26 cellular contexts compared by ENCODE assay signal in the genomic region with DNA sequence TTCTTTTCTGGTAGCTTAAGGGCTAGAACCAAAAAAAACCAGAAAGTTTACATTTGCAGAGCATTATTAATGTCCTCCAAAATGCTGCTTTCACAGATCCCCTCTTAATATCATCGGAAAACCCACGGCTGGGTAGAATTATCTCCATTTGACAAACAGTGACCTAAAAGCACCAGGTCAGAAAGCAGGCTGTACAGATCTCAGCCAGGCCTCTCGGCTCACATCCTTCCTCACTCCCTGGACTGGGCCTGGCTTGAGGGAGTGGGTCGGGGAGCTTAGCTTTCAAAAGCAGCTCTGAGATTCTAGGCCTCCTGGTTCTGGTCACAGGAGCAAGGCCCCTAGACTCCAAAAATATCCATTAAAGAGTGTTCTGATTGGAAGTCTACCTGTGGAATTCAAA. TPM values are rescaled to one million over a fixed set of nuclear protein-coding genes. Genes with fewer than 3 reads are reported as not detected.
A peak's percentile ranks its signal among the peaks of the same experiment; 100 is the strongest.
DNase-seq lines count a peak whose midpoint lies in the region; ATAC-seq and TF ChIP-seq lines count a peak whose summit lies in the region.
"Had no signal": no experiment of that assay in that cellular context is flagged by ENCODE, and none has a peak within 500 bp of the region (broad histone marks: within the 10 kb centered on the region; RNA-seq: fewer than 3 reads in every experiment).

No MANE protein-coding gene starts in this region.

- no peak overlapping the region for H3K4me3 Mint-ChIP-seq in T-helper 17 cell
- H3K4me3 Mint-ChIP-seq: CD4-positive, alpha-beta T cell had no signal

- no peaks in the 10 kb centered on the region for H4K20me1 ChIP-seq in smooth muscle cell (ENCODE audit: low read depth)

- H3K9me3 ChIP-seq in T-helper 17 cell (ENCODE audit: control insufficient read depth, low read length, poor library complexity, severe bottlenecking) (no peaks in the 10 kb centered on the region), smooth muscle cell (replicated peaks; ENCODE audit: low read depth) (no peaks in the 10 kb centered on the region)
- H3K9me3 ChIP-seq: BE2C had no signal

- H3K4me1 ChIP-seq in smooth muscle cell (ENCODE audit: low read depth): no peaks in the 10 kb centered on the region
- H3K4me1 ChIP-seq: BE2C had no signal

- CTCF ChIA-PET in HEK293T (lab: Yijun Ruan, JAX): interaction anchor here (1.8 kb wide), 1 partner anchor 11 kb away, joined by 5 read pairs; no protein-coding TSS in a partner anchor

- H3K27me3 Mint-ChIP-seq in T-helper 17 cell: no peaks in the 10 kb centered on the region
- H3K27me3 Mint-ChIP-seq: CD4-positive, alpha-beta T cell; IgD-negative memory B cell had no signal

- H3K36me3 ChIP-seq in smooth muscle cell (ENCODE audit: low read depth): no peaks in the 10 kb centered on the region
- H3K36me3 ChIP-seq: BE2C had no signal

- no peak for ATAC-seq in T-helper 17 cell
- ATAC-seq: HCT116, Panc1 had no signal

- no peaks in the 10 kb centered on the region for H3K36me3 Mint-ChIP-seq in T-helper 17 cell (ENCODE audit: low read depth)

- no peak for TF ChIP-seq CTCF in smooth muscle cell (IDR thresholded peaks at IDR 0.05; ENCODE audit: borderline replicate concordance, insufficient read depth, poor library complexity, severe bottlenecking)

- WGBS in smooth muscle cell (ENCODE audit: low lambda C conversion rate): 54% methylated on average over 4 of the region's 4 CpGs

- peak overlapping the region; percentile 26 for H2AFZ ChIP-seq in smooth muscle cell (ENCODE audit: low read depth)

- no peak overlapping the region for H3K4me2 ChIP-seq in smooth muscle cell

- H3K27ac ChIP-seq in smooth muscle cell (ENCODE audit: low read depth) (no peak overlapping the region), caudate nucleus (ENCODE audit: low read depth, low read length) (no peak overlapping the region)

- H3K9ac ChIP-seq in smooth muscle cell (ENCODE audit: low read depth): no peak overlapping the region

- POLR2A ChIA-PET in HEK293T (lab: Yijun Ruan, JAX): no interaction called here

- DNase-seq in T-helper 17 cell (no peak), dermis blood vessel endothelial cell (peak; percentile 47), lung microvascular endothelial cell (ENCODE audit: low read depth in 2 of 2) (peak; percentile 12 to 70), smooth muscle cell (lab: John Stamatoyannopoulos, UW; ENCODE audit: unreplicated experiment) (no peak), caudate nucleus (lab: John Stamatoyannopoulos, UW) (no peak), globus pallidus (ENCODE audit: low spot score) (no peak), kidney tubule cell (ENCODE audit: low spot score) (no peak), HEK293T (ENCODE audit: extremely low spot score) (no peak)
- DNase-seq: BE2C; CD4-positive, alpha-beta T cell; COR-L47; DMS153; GOT3; Karpas-422; MV-4-11; NCI-H1105 treated with DMSO at 0.1 percent for 48 hours; NCI-H2029 treated with DMSO at 0.1 percent for 48 hours; NCI-H226; NCI-H510A treated with DMSO at 0.1 percent for 48 hours; NCI-H748 treated with DMSO at 0.1 percent for 48 hours; NK-92 treated with Interleukin-12 subunit alpha and Interleukin-12 subunit beta, amount 100 ng/mL, for 24 hours had no signal

- H3K27me3 ChIP-seq in smooth muscle cell (ENCODE audit: low read depth): no peaks in the 10 kb centered on the region
- H3K27me3 ChIP-seq: BE2C had no signal

- H3K27ac Mint-ChIP-seq in T-helper 17 cell: peak overlapping the region; percentile 51
- H3K27ac Mint-ChIP-seq: CD4-positive, alpha-beta T cell; IgD-negative memory B cell had no signal

- no peaks in the 10 kb centered on the region for H3F3A ChIP-seq in smooth muscle cell (ENCODE audit: low read depth)

- H3K4me3 ChIP-seq in smooth muscle cell: no peak overlapping the region

- no peaks in the 10 kb centered on the region for H3K79me2 ChIP-seq in smooth muscle cell (ENCODE audit: low read depth)

- H3K4me1 Mint-ChIP-seq in T-helper 17 cell: peaks cover 17% of the 10 kb centered on the region

TF ChIP-seq in HEK293T, 16 proteins besides CTCF, POLR2A, EP300 and RAD21:
- TF ChIP-seq ELF4 (IDR thresholded peaks at IDR 0.05) (no peak), CTBP1 (IDR thresholded peaks at IDR 0.05; ENCODE audit: borderline replicate concordance) (no peak), FOXM1 (IDR thresholded peaks at IDR 0.05; ENCODE audit: borderline replicate concordance) (no peak), SP1 (IDR thresholded peaks at IDR 0.05) (no peak), ARNT (IDR thresholded peaks at IDR 0.05) (no peak), HDGF (IDR thresholded peaks at IDR 0.05; ENCODE audit: borderline replicate concordance) (no peak), LEF1 (IDR thresholded peaks at IDR 0.05; ENCODE audit: borderline replicate concordance) (no peak), TARDBP (IDR thresholded peaks at IDR 0.05) (no peak), L3MBTL2 (conservative IDR thresholded peaks at IDR 0.05) (no peak), SUZ12 (IDR thresholded peaks at IDR 0.05) (no peak), FOXA1 (IDR thresholded peaks at IDR 0.05) (no peak), BHLHE40 (IDR thresholded peaks at IDR 0.05; ENCODE audit: borderline replicate concordance) (no peak), FOXK2 (IDR thresholded peaks at IDR 0.05) (no peak)
- TF ChIP-seq, protein P1, sequence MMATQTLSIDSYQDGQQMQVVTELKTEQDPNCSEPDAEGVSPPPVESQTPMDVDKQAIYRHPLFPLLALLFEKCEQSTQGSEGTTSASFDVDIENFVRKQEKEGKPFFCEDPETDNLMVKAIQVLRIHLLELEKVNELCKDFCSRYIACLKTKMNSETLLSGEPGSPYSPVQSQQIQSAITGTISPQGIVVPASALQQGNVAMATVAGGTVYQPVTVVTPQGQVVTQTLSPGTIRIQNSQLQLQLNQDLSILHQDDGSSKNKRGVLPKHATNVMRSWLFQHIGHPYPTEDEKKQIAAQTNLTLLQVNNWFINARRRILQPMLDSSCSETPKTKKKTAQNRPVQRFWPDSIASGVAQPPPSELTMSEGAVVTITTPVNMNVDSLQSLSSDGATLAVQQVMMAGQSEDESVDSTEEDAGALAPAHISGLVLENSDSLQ (IDR thresholded peaks at IDR 0.05): no peak

RNA-seq across cellular contexts. Expression of a gene that starts 9.1 kb away (rescaled TPM):
- total RNA-seq in T-helper 17 cell (not detected), dermis blood vessel endothelial cell (not detected in 2 replicates), lung microvascular endothelial cell (not detected in 2 replicates), smooth muscle cell (not detected in 2 replicates)
- polyA plus RNA-seq in smooth muscle cell: not detected in 2 replicates
- total RNA-seq: A673; CD4-positive, alpha-beta T cell; M059J had no signal

Comparison
In these comparisons a context has a peak if more than half of its experiments do, and no peak if none do; other contexts are left out.
1. DNase-seq: peak in dermis blood vessel endothelial cell (single experiment) and lung microvascular endothelial cell (2 of 2); none in T-helper 17 cell (0 of 3), smooth muscle cell (single experiment), caudate nucleus (0 of 61), globus pallidus (single experiment), kidney tubule cell (single experiment) and HEK293T (single experiment).